In the genomic region with DNA sequence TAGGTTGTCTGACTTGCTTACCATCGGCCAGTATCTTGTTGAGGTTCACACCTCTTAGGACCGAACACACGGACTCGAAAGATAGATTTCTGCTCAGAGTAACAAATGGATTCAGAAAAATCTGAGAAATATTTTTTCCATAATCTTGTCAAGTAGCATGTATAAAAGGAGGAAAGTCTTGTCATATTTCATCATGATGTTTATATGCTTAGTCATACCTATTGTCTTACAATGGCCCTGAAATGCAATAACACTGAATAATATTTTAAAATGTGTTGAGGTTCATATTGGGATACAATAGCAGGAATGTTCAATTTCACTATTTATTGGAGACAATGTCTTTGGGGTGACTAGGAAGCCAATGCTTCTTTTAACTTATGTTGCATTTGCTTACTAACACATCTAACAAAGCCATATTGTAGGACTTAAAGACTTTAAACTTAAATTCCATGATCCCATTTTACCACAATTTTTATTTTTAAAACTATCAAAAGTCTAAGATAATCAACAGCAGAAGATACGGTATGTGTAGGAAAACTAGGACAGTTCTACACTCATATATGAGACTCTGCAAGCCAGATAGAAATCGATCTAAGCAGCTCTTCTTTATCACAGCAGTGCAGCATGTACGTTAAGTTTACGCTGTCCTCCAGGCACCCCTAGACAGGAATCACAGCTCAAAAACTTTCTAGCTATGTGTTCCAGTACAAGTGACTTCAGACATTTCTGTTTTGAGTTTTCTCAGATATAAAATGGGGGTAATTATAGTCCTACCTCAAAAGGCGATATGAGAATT, we compare ENCODE assay signal across 27 cellular contexts.
A peak's percentile ranks its signal among the peaks of the same experiment; 100 is the strongest.
DNase-seq lines count a peak whose midpoint lies in the region; ATAC-seq and TF ChIP-seq lines count a peak whose summit lies in the region.
"Had no signal": no experiment of that assay in that cellular context is flagged by ENCODE, and none has a peak within 500 bp of the region (broad histone marks: within the 10 kb centered on the region; RNA-seq: fewer than 3 reads in every experiment).

No MANE protein-coding gene starts in this region.

- no TSS peak for BruUV-seq in PC-3 (replicated peaks; lab: Mats Ljungman, UMichigan)

- H3K9ac ChIP-seq in PC-3 (ENCODE audit: low read length) (no peak overlapping the region), mesenchymal stem cell (ENCODE audit: low read length) (no peak overlapping the region)
- H3K9ac ChIP-seq: BLaER1 treated with 17β-estradiol and CSF1 and Interleukin-3, amounts not matched to agents 10 nM and 100 nM had no signal

- H2BK15ac ChIP-seq in mesenchymal stem cell (ENCODE audit: low read depth, poor library complexity, severe bottlenecking), result no peak overlapping the region

- intact Hi-C loops in PC-3 (cut with micrococcal nuclease), result loop anchor here (2.0 kb wide), 1 partner anchor 21 kb away; no protein-coding TSS in a partner anchor

- H3K36me3 ChIP-seq in PC-3 (ENCODE audit: low read depth, low read length), result no peaks in the 10 kb centered on the region
- H3K36me3 ChIP-seq in brain microvascular endothelial cell (replicated peaks), result no peaks in the 10 kb centered on the region
- no peaks in the 10 kb centered on the region for H3K36me3 ChIP-seq in mesenchymal stem cell (ENCODE audit: control insufficient read depth in 1 of 2, insufficient read depth in 2 of 2, low read depth in 1 of 2, low read length in 2 of 2)
- no peaks in the 10 kb centered on the region for H3K36me3 ChIP-seq in gastroesophageal sphincter
- H3K36me3 ChIP-seq: BLaER1 treated with 17β-estradiol and CSF1 and Interleukin-3, amounts not matched to agents 10 nM and 100 nM; HAP-1 had no signal

- H3K23ac ChIP-seq in mesenchymal stem cell (ENCODE audit: low read length in 2 of 2), result no peak overlapping the region

- H4K8ac ChIP-seq in mesenchymal stem cell (ENCODE audit: low read length), result no peak overlapping the region

- TF ChIP-seq EP300 in gastroesophageal sphincter (IDR thresholded peaks at IDR 0.05), result no peak

- CTCF ChIA-PET in PC-3 (lab: Charles Lee), result no interaction called here

- peak; percentile 45 for DNase-seq in ELR (ENCODE audit: low read depth)
- DNase-seq in PC-3, result peak; percentile 51
- no peak for DNase-seq in brain microvascular endothelial cell
- DNase-seq in foreskin keratinocyte, result peak in 1 of 2 donors; percentile 40
- no peak for DNase-seq in activated T-cell treated with anti-CD3 and anti-CD28 coated beads, Interleukin-2, amount 50 U/mL, for 1 hour
- no peak for DNase-seq in mesenchymal stem cell
- DNase-seq: activated CD4-positive, alpha-beta T cell treated with anti-CD3 and anti-CD28 coated beads, Interleukin-2, amount 50 U/mL, for 4 hours; activated CD8-positive, alpha-beta memory T cell treated with anti-CD3 and anti-CD28 coated beads, Interleukin-2, amount 10 ng/mL, durations not matched to agents 7 days and 5 days; activated gamma-delta T cell treated with Interleukin-2 at 50 U/mL for 16 hours; activated naive CD8-positive, alpha-beta T cell treated with anti-CD3 and anti-CD28 coated beads, Interleukin-2, amount 10 ng/mL, durations not matched to agents 7 days and 5 days; activated T-cell treated with anti-CD3 and anti-CD28 coated beads, Interleukin-2, amount 50 U/mL, for 48 hours; central memory CD4-positive, alpha-beta T cell; endodermal cell; hypothalamus; mesendoderm; naive B cell; NCI-H1436 treated with DMSO at 0.1 percent for 48 hours; NCI-H2171; NCI-H510A; RPMI8226 had no signal

- H3K79me2 ChIP-seq in PC-3 (ENCODE audit: low read length), result no peaks in the 10 kb centered on the region

- H2AK5ac ChIP-seq in mesenchymal stem cell (ENCODE audit: low read length, severe bottlenecking), result no peak overlapping the region

- no peaks in the 10 kb centered on the region for H3K9me2 ChIP-seq in PC-3 (replicated peaks; ENCODE audit: low read length)

- POLR2A ChIA-PET in PC-3 (lab: Charles Lee; ENCODE audit: unreplicated experiment), result interaction anchor here (0.6 kb wide), 1 partner anchor 17 kb away, joined by 3 read pairs; no protein-coding TSS in a partner anchor

- H4K91ac ChIP-seq in mesenchymal stem cell (ENCODE audit: low read length), result no peak overlapping the region

- H3K27ac ChIP-seq in PC-3 (ENCODE audit: low read length) (peak overlapping the region; percentile 41), brain microvascular endothelial cell (peak overlapping the region; percentile 40), foreskin keratinocyte (no peak overlapping the region), mesenchymal stem cell (ENCODE audit: low read length, poor library complexity, severe bottlenecking) (no peak overlapping the region), gastroesophageal sphincter (no peak overlapping the region)
- H3K27ac ChIP-seq: BLaER1 treated with 17β-estradiol and CSF1 and Interleukin-3, amounts not matched to agents 10 nM and 100 nM had no signal

- H3K4me3 ChIP-seq in PC-3 (ENCODE audit: low read length), result no peak overlapping the region
- H3K4me3 ChIP-seq in brain microvascular endothelial cell (ENCODE audit: low read depth, low read length), result no peak overlapping the region
- no peak overlapping the region for H3K4me3 ChIP-seq in mesenchymal stem cell (ENCODE audit: insufficient read depth in 1 of 2, low read depth in 1 of 2, low read length in 2 of 2)
- H3K4me3 ChIP-seq in gastroesophageal sphincter, result no peak overlapping the region
- H3K4me3 ChIP-seq: BLaER1 treated with 17β-estradiol and CSF1 and Interleukin-3, amounts not matched to agents 10 nM and 100 nM; HAP-1 had no signal

- H3F3A ChIP-seq in PC-3 (ENCODE audit: low read length, unreplicated experiment), result no peaks in the 10 kb centered on the region

- no peak overlapping the region for H2BK120ac ChIP-seq in mesenchymal stem cell (ENCODE audit: low read depth, low read length)

- no peak overlapping the region for H3K4ac ChIP-seq in mesenchymal stem cell (ENCODE audit: low read depth in 1 of 2, low read length in 2 of 2)

- no peak overlapping the region for H2BK12ac ChIP-seq in mesenchymal stem cell (ENCODE audit: low read length in 2 of 2)

- no peak overlapping the region for H2BK5ac ChIP-seq in mesenchymal stem cell (ENCODE audit: low read depth, low read length, poor library complexity, severe bottlenecking)

- in situ Hi-C loops in brain microvascular endothelial cell (cut with HindIII; ENCODE audit: low pct_ligation_motif_present, low sequenced_read_pairs), result no loop called here

- H4K20me1 ChIP-seq in PC-3 (ENCODE audit: low read length), result no peaks in the 10 kb centered on the region
- H4K20me1 ChIP-seq: BLaER1 treated with 17β-estradiol and CSF1 and Interleukin-3, amounts not matched to agents 10 nM and 100 nM had no signal

- TF ChIP-seq POLR2A in gastroesophageal sphincter (IDR thresholded peaks at IDR 0.05), result no peak

- H3K9me3 ChIP-seq in PC-3 (ENCODE audit: low read length) (no peaks in the 10 kb centered on the region), mesenchymal stem cell (ENCODE audit: control insufficient read depth, low read length) (no peaks in the 10 kb centered on the region), gastroesophageal sphincter (no peaks in the 10 kb centered on the region)
- H3K9me3 ChIP-seq: HAP-1 had no signal

- ATAC-seq in PC-3 (peak; percentile 76), foreskin keratinocyte (peak; percentile 60), gastroesophageal sphincter (no peak), GM19351 (IDR thresholded peaks at IDR 0.05; ENCODE audit: unreplicated experiment) (no peak)
- ATAC-seq: activated CD4-positive, CD25-positive, alpha-beta regulatory T cell treated with anti-CD3 and anti-CD28 coated beads, Interleukin-2, amount 50 U/mL, for 24 hours; activated CD8-positive, alpha-beta memory T cell treated with anti-CD3 and anti-CD28 coated beads, Interleukin-2, amount 10 ng/mL, durations not matched to agents 7 days and 5 days; sciatic nerve; stimulated activated memory B cell treated with anti-CD40 and anti-IgM and Interleukin-4, amounts not matched to agents 10 μg/mL and 1 μg/mL and 100 μg/mL, for 72 hours had no signal

- no peaks in the 10 kb centered on the region for H3K79me1 ChIP-seq in mesenchymal stem cell (replicated peaks; ENCODE audit: low read length, poor library complexity, severe bottlenecking)

- H3K4me1 ChIP-seq in PC-3 (ENCODE audit: insufficient read depth, low read length), result peaks cover 28% of the 10 kb centered on the region
- H3K4me1 ChIP-seq in foreskin keratinocyte, result peaks cover 23% of the 10 kb centered on the region
- H3K4me1 ChIP-seq in mesenchymal stem cell (ENCODE audit: control insufficient read depth, insufficient read depth, low read depth, low read length), result no peaks in the 10 kb centered on the region
- no peaks in the 10 kb centered on the region for H3K4me1 ChIP-seq in gastroesophageal sphincter
- H3K4me1 ChIP-seq: BLaER1 treated with 17β-estradiol and CSF1 and Interleukin-3, amounts not matched to agents 10 nM and 100 nM; HAP-1 had no signal

- no peak for TF ChIP-seq CTCF in PC-3 (conservative IDR thresholded peaks at IDR 0.05; ENCODE audit: low read depth, low read length)
- no peak for TF ChIP-seq CTCF in brain microvascular endothelial cell (IDR thresholded peaks at IDR 0.05; ENCODE audit: low read depth, low read length, missing control alignments)
- no peak for TF ChIP-seq CTCF in foreskin keratinocyte (conservative IDR thresholded peaks at IDR 0.05)
- TF ChIP-seq CTCF in gastroesophageal sphincter (IDR thresholded peaks at IDR 0.05), result no peak

- H3K27me3 ChIP-seq in PC-3 (ENCODE audit: low read length) (no peaks in the 10 kb centered on the region), brain microvascular endothelial cell (replicated peaks) (no peaks in the 10 kb centered on the region), foreskin keratinocyte (no peaks in the 10 kb centered on the region), mesenchymal stem cell (ENCODE audit: control insufficient read depth in 1 of 2, insufficient read depth in 1 of 2, low read length in 2 of 2) (no peaks in the 10 kb centered on the region), gastroesophageal sphincter (no peaks in the 10 kb centered on the region)
- H3K27me3 ChIP-seq: BLaER1 treated with 17β-estradiol and CSF1 and Interleukin-3, amounts not matched to agents 10 nM and 100 nM had no signal

- H3K14ac ChIP-seq in mesenchymal stem cell (ENCODE audit: low read length in 2 of 2), result no peak overlapping the region

- 97% methylated on average over 8 of the region's 9 CpGs for WGBS in mesenchymal stem cell
- WGBS in gastroesophageal sphincter (ENCODE audit: low coverage in 1 of 2), 2 donors, result 90 to 93% methylated on average over 6 to 9 of the region's 9 CpGs

- H3K4me2 ChIP-seq in PC-3 (ENCODE audit: low read length) (0 out of 2 replicates have a peak overlapping the region, but pooled peaks have one; percentile 13), mesenchymal stem cell (ENCODE audit: low read length, poor library complexity, severe bottlenecking) (no peak overlapping the region)
- H3K4me2 ChIP-seq: BLaER1 treated with 17β-estradiol and CSF1 and Interleukin-3, amounts not matched to agents 10 nM and 100 nM had no signal

- H2AFZ ChIP-seq in PC-3 (ENCODE audit: low read length), result no peak overlapping the region
- no peak overlapping the region for H2AFZ ChIP-seq in mesenchymal stem cell (ENCODE audit: low read depth, low read length)

- H3K18ac ChIP-seq in mesenchymal stem cell (ENCODE audit: low read depth in 1 of 2, low read length in 2 of 2), result no peak overlapping the region

Comparison
In these comparisons a context has a peak if more than half of its experiments do, and no peak if none do; other contexts are left out.
1. DNase-seq: peak in ELR (single experiment) and PC-3 (single experiment); none in brain microvascular endothelial cell (single experiment), activated T-cell treated with anti-CD3 and anti-CD28 coated beads, Interleukin-2, amount 50 U/mL, for 1 hour (single experiment) and mesenchymal stem cell (single experiment).
2. ATAC-seq: peak in PC-3 (single experiment) and foreskin keratinocyte (single experiment); none in gastroesophageal sphincter (single experiment) and GM19351 (single experiment).
3. H3K27ac ChIP-seq: peak in PC-3 (single experiment) and brain microvascular endothelial cell (single experiment); none in foreskin keratinocyte (single experiment), mesenchymal stem cell (single experiment) and gastroesophageal sphincter (0 of 4).